Comparison of ENCODE assay signal across 8 cellular contexts in the genomic region with DNA sequence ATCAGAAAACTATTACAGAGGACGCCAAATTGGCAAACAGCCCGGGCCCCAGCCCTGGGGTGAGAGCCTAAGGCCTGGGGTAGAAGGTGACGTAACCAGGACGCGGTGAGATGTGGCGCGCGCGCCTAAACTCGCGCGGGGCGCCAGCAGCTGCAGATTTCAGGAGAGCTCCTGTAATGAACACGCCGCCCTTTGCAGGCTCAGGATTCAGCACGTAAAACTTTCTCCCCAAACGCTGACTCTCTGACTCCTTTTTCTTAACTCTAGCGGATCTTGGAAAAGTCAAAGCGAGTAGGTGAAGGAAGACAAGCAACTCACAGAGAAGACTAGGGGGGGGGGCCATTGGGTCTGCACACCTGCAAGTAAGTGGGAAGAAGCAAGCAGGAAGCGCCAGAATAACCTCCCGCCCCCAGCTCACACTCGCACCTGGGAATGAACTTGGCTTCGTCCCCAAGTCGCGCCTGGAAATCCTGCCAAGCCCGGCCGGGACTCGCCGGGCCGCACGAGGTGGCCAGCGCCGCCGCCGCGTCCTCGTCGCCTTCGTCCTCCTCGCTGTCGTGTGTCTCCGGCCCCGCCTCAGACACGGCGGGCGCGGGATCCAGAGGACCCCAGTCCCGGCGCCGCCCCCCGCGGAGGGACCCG. TPM values are rescaled to one million over a fixed set of nuclear protein-coding genes. Genes with fewer than 3 reads are reported as not detected.
DNase-seq lines count a peak whose midpoint lies in the region; ATAC-seq and TF ChIP-seq lines count a peak whose summit lies in the region.

No MANE protein-coding gene starts in this region.

- H4K91ac ChIP-seq in H9 (ENCODE audit: insufficient read length, low read depth, low read length), result no peak overlapping the region

- no peak overlapping the region for H2BK15ac ChIP-seq in H9 (ENCODE audit: low read depth, low read length)

- peak overlapping the region in 1 of 3 experiments; percentile 65; a peak in 1 of 7 replicates for H3K27ac Mint-ChIP-seq in H9

- H3K4me3 Mint-ChIP-seq in H9, result peak overlapping the region; percentile 69 to 86

- H3K9ac ChIP-seq in H9 (ENCODE audit: extremely low read depth, insufficient read length, low read length) (no peak overlapping the region), skeletal muscle tissue (ENCODE audit: low read depth in 1 of 3, low read length in 3 of 3) (no peak overlapping the region)

- no peaks in the 10 kb centered on the region for H3K9me3 ChIP-seq in H9 (ENCODE audit: control insufficient read depth, low read depth, low read length)
- H3K9me3 ChIP-seq in PC-9 (ENCODE audit: insufficient read depth, low read depth), result peaks cover 10% of the 10 kb centered on the region; the same call in 1 of the 2 replicates
- H3K9me3 ChIP-seq in skeletal muscle tissue (ENCODE audit: control insufficient read depth in 3 of 3, low read length in 3 of 3), result no peaks in the 10 kb centered on the region

- H3K79me2 ChIP-seq in H9 (ENCODE audit: insufficient read depth, low read length) (no peaks in the 10 kb centered on the region), PC-9 (ENCODE audit: low read depth) (peaks cover 50% of the 10 kb centered on the region)

- no peaks in the 10 kb centered on the region; a peak in 1 of 7 replicates for H3K36me3 Mint-ChIP-seq in H9 (ENCODE audit: insufficient read depth in 1 of 3, low read depth in 3 of 3)

- H3K79me1 ChIP-seq in H9 (ENCODE audit: insufficient read depth, low read depth, low read length, poor library complexity, severe bottlenecking), result no peaks in the 10 kb centered on the region

- H2AFZ ChIP-seq in H9 (ENCODE audit: low read length), result no peak overlapping the region
- H2AFZ ChIP-seq in PC-9, result peak overlapping the region; percentile 89

- H3K4me2 ChIP-seq in H9 (ENCODE audit: insufficient read depth, insufficient read length, low read length) (peak overlapping the region; percentile 77), PC-9 (peak overlapping the region; percentile 91)

- H3K14ac ChIP-seq in H9 (ENCODE audit: insufficient read depth, low read length), result peak overlapping the region; percentile 81

- CTCF ChIA-PET in PC-9 (lab: Charles Lee), result interaction anchor here (0.9 kb wide), 1 partner anchor 104 kb away, joined by 3 read pairs; no protein-coding TSS in a partner anchor

- no peak overlapping the region for H2BK12ac ChIP-seq in H9 (ENCODE audit: insufficient read length, low read depth, low read length)

- H3K27ac ChIP-seq in H9 (ENCODE audit: insufficient read length, low read depth, low read length) (no peak overlapping the region), PC-9 (peak overlapping the region; percentile 92), skeletal muscle tissue (ENCODE audit: low read depth, low read length) (no peak overlapping the region)

- H3K4ac ChIP-seq in H9 (ENCODE audit: low read depth, low read length), result no peak overlapping the region

- no peak overlapping the region for H2BK120ac ChIP-seq in H9 (ENCODE audit: low read depth, low read length, poor library complexity, severe bottlenecking)

- peaks cover 15% of the 10 kb centered on the region for H3K23me2 ChIP-seq in H9 (ENCODE audit: insufficient read length, low read depth, low read length, poor library complexity, severe bottlenecking)

- H2AK5ac ChIP-seq in H9 (ENCODE audit: insufficient read length, low read length), result no peak overlapping the region

- H3K36me3 ChIP-seq in PC-9 (ENCODE audit: low read depth) (peaks cover 5% of the 10 kb centered on the region; the same call in 1 of the 2 replicates), skeletal muscle tissue (ENCODE audit: control insufficient read depth in 3 of 3, insufficient read depth in 3 of 3, low read length in 3 of 3) (no peaks in the 10 kb centered on the region)

- H2BK20ac ChIP-seq in H9 (ENCODE audit: low read depth, low read length, poor library complexity, severe bottlenecking), result no peak overlapping the region

- H4K8ac ChIP-seq in H9 (replicated peaks; ENCODE audit: insufficient read length, low read depth, low read length), result no peak overlapping the region

- BruUV-seq in PC-9 (replicated peaks; lab: Mats Ljungman, UMichigan), result no TSS peak

- peaks cover 39% of the 10 kb centered on the region for H3F3A ChIP-seq in PC-9 (ENCODE audit: insufficient read depth, low read depth)

- H3K27me3 ChIP-seq in H9 (ENCODE audit: insufficient read depth, low read length), result peaks cover 10% of the 10 kb centered on the region; the same call in 1 of the 2 replicates
- no peaks in the 10 kb centered on the region for H3K27me3 ChIP-seq in PC-9 (ENCODE audit: insufficient read depth, low read depth)
- H3K27me3 ChIP-seq in skeletal muscle tissue (ENCODE audit: control insufficient read depth in 3 of 3, insufficient read depth in 3 of 3, low read length in 3 of 3), result peaks cover 32 to 45% (median 45%) of the 10 kb centered on the region in 3 donors

- DNase-seq in H9 (peak; percentile 65), PC-9 (peak; percentile 68 to 69), left ventricle myocardium superior (peak; percentile 27), NCI-H187 (lab: John Stamatoyannopoulos, UW) (no peak), occipital lobe (lab: John Stamatoyannopoulos, UW) (no peak)

- no CpG with 5 or more reads among the region's 53 CpGs for WGBS in H9 (ENCODE audit: extremely low coverage, insufficient read length, low lambda C conversion rate)

- no peak overlapping the region for H4K5ac ChIP-seq in H9 (ENCODE audit: insufficient read length, low read depth, low read length)

- no peaks in the 10 kb centered on the region for H3K4me1 ChIP-seq in H9 (ENCODE audit: insufficient read depth, low read length)
- peaks cover 39% of the 10 kb centered on the region for H3K4me1 ChIP-seq in PC-9 (replicated peaks; ENCODE audit: insufficient read depth)
- peaks cover 3 to 12% (median 11%) of the 10 kb centered on the region in 3 donors for H3K4me1 ChIP-seq in skeletal muscle tissue (ENCODE audit: control insufficient read depth in 3 of 3, insufficient read depth in 3 of 3, low read length in 3 of 3)

- H3K4me1 Mint-ChIP-seq in H9, result peaks cover 18 to 22% of the 10 kb centered on the region in 2 experiments

- no peak overlapping the region for H2BK5ac ChIP-seq in H9 (ENCODE audit: insufficient read length, low read length)

- peak overlapping the region; percentile 67 for H3K4me3 ChIP-seq in PC-9
- peak overlapping the region in 2 of 3 donors; percentile 38 for H3K4me3 ChIP-seq in skeletal muscle tissue (ENCODE audit: low read length in 3 of 3)

- POLR2A ChIA-PET in PC-9 (lab: Charles Lee; ENCODE audit: unreplicated experiment), result interaction anchor here (0.6 kb wide), 1 partner anchor 304 kb away, joined by 3 read pairs; no protein-coding TSS in a partner anchor

- TF ChIP-seq CTCF in H9 (conservative IDR thresholded peaks at IDR 0.05), result no peak
- no peak for TF ChIP-seq CTCF in PC-9 (conservative IDR thresholded peaks at IDR 0.05)

- peak overlapping the region; percentile 3 for H3K18ac ChIP-seq in H9 (ENCODE audit: insufficient read length, low read depth, low read length)

- no peak overlapping the region for H3T11ph ChIP-seq in H9 (ENCODE audit: low read length)

- peak; percentile 20 for ATAC-seq in left ventricle myocardium superior
- ATAC-seq in HG03460 (IDR thresholded peaks at IDR 0.05; ENCODE audit: unreplicated experiment), result no peak
- no peak for ATAC-seq in GM21723 (IDR thresholded peaks at IDR 0.05; ENCODE audit: unreplicated experiment)

- H4K20me1 ChIP-seq in H9 (ENCODE audit: control insufficient read depth, insufficient read depth, insufficient read length) (no peaks in the 10 kb centered on the region), PC-9 (ENCODE audit: insufficient read depth) (no peaks in the 10 kb centered on the region; the same call in 1 of the 2 replicates)

- peaks cover 67% of the 10 kb centered on the region for H3K27me3 Mint-ChIP-seq in H9 (ENCODE audit: low read depth)

- no peak overlapping the region for H3K56ac ChIP-seq in H9 (ENCODE audit: insufficient read length, low read depth, low read length)

- no peak overlapping the region for H3K23ac ChIP-seq in H9 (ENCODE audit: insufficient read length, low read depth, low read length)

- H3K9me2 ChIP-seq in PC-9 (ENCODE audit: insufficient read depth), result no peaks in the 10 kb centered on the region

- intact Hi-C loops in PC-9 (cut with micrococcal nuclease; ENCODE audit: unreplicated experiment), result loop anchor here (5.0 kb wide), 2 partner anchors 50 to 100 kb away; no protein-coding TSS in a partner anchor
- intact Hi-C loops in left ventricle myocardium superior (cut with micrococcal nuclease), result no loop called here

- H3K9me3 Mint-ChIP-seq in H9, result no peaks in the 10 kb centered on the region; a peak in 2 of 5 replicates

RNA-seq across cellular contexts. Expression of a gene that starts 0.8 kb away (rescaled TPM):
- total RNA-seq in H9 (2021) (1.9 and 2.2 TPM in 2 replicates), PC-9 (2021) (10.8 and 12.8 TPM in 2 replicates), left ventricle myocardium superior (not detected), skeletal muscle tissue (under 0.01 TPM), occipital lobe (0.31 TPM)

Comparison
In these comparisons a context has a peak if more than half of its experiments do, and no peak if none do; other contexts are left out.
1. DNase-seq: peak in H9 (single experiment), PC-9 (2 of 2) and left ventricle myocardium superior (single experiment); none in NCI-H187 (0 of 2) and occipital lobe (single experiment).